In the genomic region with DNA sequence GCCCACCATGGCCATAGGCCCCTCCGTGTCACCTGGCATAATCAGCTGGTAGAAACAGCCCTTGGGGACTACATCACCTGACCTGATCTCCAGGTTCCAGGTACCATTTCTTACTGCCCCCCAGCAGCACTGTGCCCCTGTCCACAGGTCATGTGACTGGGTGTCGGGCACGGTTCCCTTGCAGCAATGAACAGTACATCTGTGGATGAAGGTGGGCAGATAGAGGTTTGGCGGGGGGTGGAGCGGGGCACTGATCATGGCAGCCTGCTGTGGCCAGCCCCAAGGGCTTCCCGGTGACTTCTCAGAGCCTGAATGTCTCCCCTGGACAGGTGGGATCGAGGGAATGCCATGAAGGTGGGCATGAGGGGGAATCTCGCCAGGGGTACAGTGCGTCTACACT, we compare ENCODE assay signal across 22 cellular contexts.
"Had no signal": no experiment of that assay in that cellular context is flagged by ENCODE, and none has a peak within 500 bp of the region (broad histone marks: within the 10 kb centered on the region; RNA-seq: fewer than 3 reads in every experiment).

No MANE protein-coding gene starts in this region.

- H3K27me3 ChIP-seq: adrenal gland, Peyer's patch, SJCRH30 had no signal

- H3K27ac Mint-ChIP-seq: activated CD4-positive, alpha-beta memory T cell treated with anti-CD3 and anti-CD28 coated beads, Interleukin-2, amount 10 ng/mL, durations not matched to agents 7 days and 5 days; activated CD4-positive, alpha-beta T cell treated with anti-CD3 and anti-CD28 coated beads, Interleukin-2, amount 10 ng/mL, durations not matched to agents 7 days and 5 days; activated naive CD8-positive, alpha-beta T cell treated with anti-CD3 and anti-CD28 coated beads, Interleukin-2, amount 10 ng/mL, durations not matched to agents 7 days and 5 days; activated T-cell treated with anti-CD3 and anti-CD28 coated beads, Interleukin-2, amount 50 U/mL, for 72 hours; activated T-helper 2 cell treated with anti-CD3 and anti-CD28 coated beads, Interferon-gamma antibody, Interleukin-2, Interleukin-4, amounts not matched to agents 10 μg/mL and 5 μg/mL and 100 μg/mL, durations not matched to agents 14 hours and 24 hours and 36 hours; T-helper 1 cell treated with Interleukin-12 subunit alpha and Interleukin-12 subunit beta and Interleukin-4 antibody, amounts not matched to agents 30 μg/mL and 1 μg/mL, for 36 hours had no signal

- H3K4me3 Mint-ChIP-seq: activated CD4-positive, alpha-beta memory T cell treated with anti-CD3 and anti-CD28 coated beads, Interleukin-2, amount 10 ng/mL, durations not matched to agents 7 days and 5 days; activated CD4-positive, alpha-beta T cell treated with anti-CD3 and anti-CD28 coated beads, Interleukin-2, amount 10 ng/mL, durations not matched to agents 7 days and 5 days; activated naive CD8-positive, alpha-beta T cell treated with anti-CD3 and anti-CD28 coated beads, Interleukin-2, amount 10 ng/mL, durations not matched to agents 7 days and 5 days; activated T-cell treated with anti-CD3 and anti-CD28 coated beads, Interleukin-2, amount 50 U/mL, for 72 hours; T-helper 1 cell treated with Interleukin-12 subunit alpha and Interleukin-12 subunit beta and Interleukin-4 antibody, amounts not matched to agents 30 μg/mL and 1 μg/mL, for 36 hours had no signal

- DNase-seq: activated CD4-positive, alpha-beta memory T cell treated with anti-CD3 and anti-CD28 coated beads, Interleukin-2, amount 10 ng/mL, durations not matched to agents 7 days and 5 days; activated CD4-positive, alpha-beta T cell treated with anti-CD3 and anti-CD28 coated beads, Interleukin-2, amount 10 ng/mL, durations not matched to agents 7 days and 5 days; activated CD4-positive, CD25-positive, alpha-beta regulatory T cell treated with anti-CD3 and anti-CD28 coated beads, Interleukin-2, amount 50 U/mL, for 72 hours; activated gamma-delta T cell treated with Interleukin-2 at 50 U/mL for 16 hours; activated naive CD4-positive, alpha-beta T cell treated with anti-CD3 and anti-CD28 coated beads, Interleukin-2, amount 50 U/mL, for 16 hours; activated naive CD8-positive, alpha-beta T cell treated with anti-CD3 and anti-CD28 coated beads, Interleukin-2, amount 10 ng/mL, durations not matched to agents 7 days and 5 days; activated T-cell treated with anti-CD3 and anti-CD28 coated beads, Interleukin-2, amount 50 U/mL, for 72 hours; adrenal gland; anterior cingulate cortex; cerebellar nuclear complex; MM.1S; NCI-H1105; NCI-H1436; NCI-H1694 treated with DMSO at 0.1 percent for 48 hours; NCI-H2029 treated with DMSO at 0.1 percent for 48 hours; NCI-H510A treated with DMSO at 0.1 percent for 48 hours; Peyer's patch; Right ventricle myocardium superior; SJCRH30 had no signal

- H3K27me3 Mint-ChIP-seq: activated CD4-positive, alpha-beta memory T cell treated with anti-CD3 and anti-CD28 coated beads, Interleukin-2, amount 10 ng/mL, durations not matched to agents 7 days and 5 days; activated CD4-positive, alpha-beta T cell treated with anti-CD3 and anti-CD28 coated beads, Interleukin-2, amount 10 ng/mL, durations not matched to agents 7 days and 5 days; activated naive CD8-positive, alpha-beta T cell treated with anti-CD3 and anti-CD28 coated beads, Interleukin-2, amount 10 ng/mL, durations not matched to agents 7 days and 5 days had no signal

- H3K9me3 Mint-ChIP-seq: activated CD4-positive, alpha-beta memory T cell treated with anti-CD3 and anti-CD28 coated beads, Interleukin-2, amount 10 ng/mL, durations not matched to agents 7 days and 5 days; activated CD4-positive, alpha-beta T cell treated with anti-CD3 and anti-CD28 coated beads, Interleukin-2, amount 10 ng/mL, durations not matched to agents 7 days and 5 days; activated naive CD8-positive, alpha-beta T cell treated with anti-CD3 and anti-CD28 coated beads, Interleukin-2, amount 10 ng/mL, durations not matched to agents 7 days and 5 days; activated T-cell treated with anti-CD3 and anti-CD28 coated beads, Interleukin-2, amount 50 U/mL, for 72 hours; activated T-helper 2 cell treated with anti-CD3 and anti-CD28 coated beads, Interferon-gamma antibody, Interleukin-2, Interleukin-4, amounts not matched to agents 10 μg/mL and 5 μg/mL and 100 μg/mL, durations not matched to agents 14 hours and 24 hours and 36 hours; T-helper 1 cell treated with Interleukin-12 subunit alpha and Interleukin-12 subunit beta and Interleukin-4 antibody, amounts not matched to agents 30 μg/mL and 1 μg/mL, for 36 hours had no signal

- ATAC-seq: activated T-cell treated with anti-CD3 and anti-CD28 coated beads, Interleukin-2, amount 50 U/mL, for 72 hours had no signal

- H3K36me3 Mint-ChIP-seq: activated naive CD8-positive, alpha-beta T cell treated with anti-CD3 and anti-CD28 coated beads, Interleukin-2, amount 10 ng/mL, durations not matched to agents 7 days and 5 days had no signal

- H3K27ac ChIP-seq: adrenal gland, Peyer's patch, RWPE1, SJCRH30 had no signal

- H3K9me3 ChIP-seq: adrenal gland, Peyer's patch, SJCRH30 had no signal

- H3K4me1 Mint-ChIP-seq: activated CD4-positive, alpha-beta T cell treated with anti-CD3 and anti-CD28 coated beads, Interleukin-2, amount 10 ng/mL, durations not matched to agents 7 days and 5 days; activated naive CD8-positive, alpha-beta T cell treated with anti-CD3 and anti-CD28 coated beads, Interleukin-2, amount 10 ng/mL, durations not matched to agents 7 days and 5 days had no signal
